ENCODE assay signal across 1 cellular context in the genomic region with DNA sequence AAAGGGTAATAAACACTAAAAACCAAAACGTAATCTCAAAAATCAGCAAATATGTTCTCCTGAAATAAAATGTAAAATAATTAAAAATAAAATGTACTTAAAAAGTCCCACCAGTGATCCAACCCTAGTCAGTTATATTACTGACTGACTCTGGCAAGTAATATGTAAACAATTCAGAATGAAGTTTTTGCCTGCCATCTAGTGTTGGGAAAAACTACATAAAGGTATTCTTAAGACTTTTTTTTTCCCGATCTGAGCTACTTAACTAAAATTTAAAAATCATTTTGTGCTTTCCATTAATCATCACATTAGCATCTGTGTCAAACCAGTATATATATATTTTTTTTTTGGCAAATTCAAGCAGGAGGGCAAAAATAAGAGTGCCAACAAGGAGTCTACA.
TF ChIP-seq lines count a peak whose summit lies in the region.

No MANE protein-coding gene starts in this region.

TF ChIP-seq in K562, 482 proteins besides CTCF, POLR2A, EP300 and RAD21:
- TF ChIP-seq RHOXF2B (CRISPR knock-in tag; conservative IDR thresholded peaks at IDR 0.05) (no peak), ZEB2 (IDR thresholded peaks at IDR 0.05) (no peak), ZNF140 (CRISPR knock-in tag; IDR thresholded peaks at IDR 0.05) (no peak), HMG20B (CRISPR knock-in tag; IDR thresholded peaks at IDR 0.05) (no peak), PURB (CRISPR knock-in tag; IDR thresholded peaks at IDR 0.05; ENCODE audit: low read depth) (no peak), ZNF778 (CRISPR knock-in tag; IDR thresholded peaks at IDR 0.05) (no peak), CBX1 (IDR thresholded peaks at IDR 0.05; ENCODE audit: low read depth) (no peak), ETS2 (tag; IDR thresholded peaks at IDR 0.05; ENCODE audit: borderline replicate concordance, poor library complexity, severe bottlenecking) (no peak), RBM34 (IDR thresholded peaks at IDR 0.05; ENCODE audit: borderline replicate concordance, insufficient read depth, low read length) (no peak), ZNF165 (CRISPR knock-in tag; IDR thresholded peaks at IDR 0.05; ENCODE audit: borderline replicate concordance) (no peak), ZC3H8 (IDR thresholded peaks at IDR 0.05) (no peak)
- TF ChIP-seq, protein P1, sequence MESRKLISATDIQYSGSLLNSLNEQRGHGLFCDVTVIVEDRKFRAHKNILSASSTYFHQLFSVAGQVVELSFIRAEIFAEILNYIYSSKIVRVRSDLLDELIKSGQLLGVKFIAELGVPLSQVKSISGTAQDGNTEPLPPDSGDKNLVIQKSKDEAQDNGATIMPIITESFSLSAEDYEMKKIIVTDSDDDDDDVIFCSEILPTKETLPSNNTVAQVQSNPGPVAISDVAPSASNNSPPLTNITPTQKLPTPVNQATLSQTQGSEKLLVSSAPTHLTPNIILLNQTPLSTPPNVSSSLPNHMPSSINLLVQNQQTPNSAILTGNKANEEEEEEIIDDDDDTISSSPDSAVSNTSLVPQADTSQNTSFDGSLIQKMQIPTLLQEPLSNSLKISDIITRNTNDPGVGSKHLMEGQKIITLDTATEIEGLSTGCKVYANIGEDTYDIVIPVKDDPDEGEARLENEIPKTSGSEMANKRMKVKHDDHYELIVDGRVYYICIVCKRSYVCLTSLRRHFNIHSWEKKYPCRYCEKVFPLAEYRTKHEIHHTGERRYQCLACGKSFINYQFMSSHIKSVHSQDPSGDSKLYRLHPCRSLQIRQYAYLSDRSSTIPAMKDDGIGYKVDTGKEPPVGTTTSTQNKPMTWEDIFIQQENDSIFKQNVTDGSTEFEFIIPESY (CRISPR knock-in tag; IDR thresholded peaks at IDR 0.05) = no peak
TF ChIP-seq in K562: peak in this region for 0.
